ENCODE assay signal across 11 cellular contexts in genomic region chr2:85131116-85131515, GRCh38. TPM values are rescaled to one million over a fixed set of nuclear protein-coding genes. Genes with fewer than 3 reads are reported as not detected.
DNase-seq lines count a peak whose midpoint lies in the region; ATAC-seq, FAIRE-seq and TF ChIP-seq lines count a peak whose summit lies in the region.
"Had no signal": no experiment of that assay in that cellular context is flagged by ENCODE, and none has a peak within 500 bp of the region (broad histone marks: within the 10 kb centered on the region; RNA-seq: fewer than 3 reads in every experiment).

No MANE protein-coding gene starts in this region.

- no peak for TF ChIP-seq POLR2A in right lobe of liver (IDR thresholded peaks at IDR 0.05)

- no peak overlapping the region for H2AFZ ChIP-seq in astrocyte (ENCODE audit: low read depth, low read length)

- H3K27me3 Mint-ChIP-seq in astrocyte (ENCODE audit: low read depth, unreplicated experiment): no peaks in the 10 kb centered on the region

- H3K27ac ChIP-seq in astrocyte (ENCODE audit: low read depth, low read length) (no peak overlapping the region), right lobe of liver (no peak overlapping the region)

- peaks cover 14% of the 10 kb centered on the region for H4K20me1 ChIP-seq in astrocyte (ENCODE audit: insufficient read depth, low read length)

- H3K9me3 ChIP-seq in astrocyte (ENCODE audit: insufficient read depth, low read depth, low read length): no peaks in the 10 kb centered on the region
- no peaks in the 10 kb centered on the region for H3K9me3 ChIP-seq in right lobe of liver

- ATAC-seq in right lobe of liver: peak in 2 of 4 donors; percentile 14 to 15
- ATAC-seq in GM19324 (IDR thresholded peaks at IDR 0.05; ENCODE audit: low FRiP score, unreplicated experiment): no peak

- TF ChIP-seq CTCF in HFF-Myc (IDR thresholded peaks at IDR 0.05; ENCODE audit: low read depth, low read length, missing control alignments): peak; percentile 52
- TF ChIP-seq CTCF in astrocyte (IDR thresholded peaks at IDR 0.05; ENCODE audit: insufficient read depth, low read depth, low read length): peak; percentile 39
- peak; percentile 40 to 55 (median 50) for TF ChIP-seq CTCF in right lobe of liver (IDR thresholded peaks at IDR 0.05)

- intact Hi-C loops in right lobe of liver (cut with DNase I): loop anchor here (10.0 kb wide), 1 partner anchor 154 kb away; no protein-coding TSS in a partner anchor

- 27% methylated on average over 7 of the region's 7 CpGs for WGBS in right lobe of liver (ENCODE audit: insufficient coverage, low coverage, low lambda C conversion rate, missing lambda C conversion rate)

- peak; percentile 45 for FAIRE-seq in astrocyte (lab: Jason Lieb, UNC)

- no peak overlapping the region for H3K9ac ChIP-seq in astrocyte (ENCODE audit: low read length)

- no peaks in the 10 kb centered on the region for H3K36me3 ChIP-seq in astrocyte (ENCODE audit: insufficient read depth, low read length)
- H3K36me3 ChIP-seq in right lobe of liver: no peaks in the 10 kb centered on the region

- H3K9me3 Mint-ChIP-seq in astrocyte (ENCODE audit: unreplicated experiment): no peaks in the 10 kb centered on the region

- no peak overlapping the region for H3K27ac Mint-ChIP-seq in astrocyte (ENCODE audit: unreplicated experiment)

- no peak overlapping the region for H3K4me3 Mint-ChIP-seq in astrocyte (ENCODE audit: unreplicated experiment)

- H3K4me3 ChIP-seq in HFF-Myc (replicated peaks; ENCODE audit: low read depth, low read length) (no peak overlapping the region), astrocyte (ENCODE audit: insufficient read depth, low read depth, low read length) (no peak overlapping the region), right lobe of liver (no peak overlapping the region)

- H3K36me3 Mint-ChIP-seq in astrocyte (ENCODE audit: low read depth, unreplicated experiment): no peaks in the 10 kb centered on the region

- H3K4me1 ChIP-seq in astrocyte (ENCODE audit: insufficient read depth, low read length) (peaks cover 10% of the 10 kb centered on the region), right lobe of liver (peaks cover 0 to 6% (median 3%) of the 10 kb centered on the region in 4 donors)

- H3K79me2 ChIP-seq in astrocyte (ENCODE audit: insufficient read depth, low read length): peaks cover 3% of the 10 kb centered on the region

- DNase-seq in AG20443 (ENCODE audit: low spot score): peak; percentile 24
- DNase-seq in HFF-Myc (ENCODE audit: extremely low read depth, low read depth): no peak
- DNase-seq in astrocyte (ENCODE audit: low read depth): no peak
- no peak for DNase-seq in right lobe of liver
- DNase-seq in OCI-M2 (lab: John Stamatoyannopoulos, UW; ENCODE audit: unreplicated experiment): no peak
- no peak for DNase-seq in inferior parietal cortex (ENCODE audit: extremely low spot score)
- no peak for DNase-seq in germinal center (ENCODE audit: low spot score)
- DNase-seq: effector CD4-positive, alpha-beta T cell; stimulated activated CD4-positive, alpha-beta T cell treated with anti-CD3 and anti-CD28 coated beads, Interleukin-12 subunit alpha, Interleukin-12 subunit beta, amount 100 ng/mL, for 4 hours; T1000 had no signal

- no peak overlapping the region for H3K4me2 ChIP-seq in astrocyte (ENCODE audit: low read length)

- H3K4me1 Mint-ChIP-seq in astrocyte (ENCODE audit: low read depth, unreplicated experiment): peaks cover 8% of the 10 kb centered on the region

- no peaks in the 10 kb centered on the region for H3K27me3 ChIP-seq in astrocyte (ENCODE audit: insufficient read depth, low read length)
- H3K27me3 ChIP-seq in right lobe of liver: no peaks in the 10 kb centered on the region

RNA-seq across cellular contexts. Expression of gene TCF7L1, which starts 2.1 kb away (rescaled TPM):
- total RNA-seq in astrocyte: 27.2 and 30.8 TPM in 2 replicates
- 1 to 10 TPM; 1.2 to 8.8 (median 3.7) TPM for total RNA-seq in right lobe of liver
